8 cellular contexts compared by ENCODE assay signal in genomic region chr9:112334319-112334828, GRCh38. TPM values are rescaled to one million over a fixed set of nuclear protein-coding genes. Genes with fewer than 3 reads are reported as not detected.
DNase-seq lines count a peak whose midpoint lies in the region; TF ChIP-seq lines count a peak whose summit lies in the region.

No MANE protein-coding gene starts in this region.

- peak overlapping the region; percentile 92 for H2AFZ ChIP-seq in Loucy (ENCODE audit: low read length)

- H3K9me2 ChIP-seq in Loucy (replicated peaks; ENCODE audit: low read depth, low read length) = no peaks in the 10 kb centered on the region

- DNase-seq in EH (ENCODE audit: low read depth) (peak; percentile 43), activated T-cell treated with anti-CD3 and anti-CD28 coated beads for 1 hour (ENCODE audit: low read depth) (peak; percentile 12), fibroblast of pulmonary artery (ENCODE audit: low read depth) (peak; percentile 39), renal cortical epithelial cell (ENCODE audit: low read depth) (peak; percentile 50), NCI-H128 (lab: John Stamatoyannopoulos, UW; ENCODE audit: unreplicated experiment) (no peak), Ammon's horn (ENCODE audit: low spot score) (no peak), NCI-H2029 treated with DMSO at 0.1 percent for 48 hours (lab: John Stamatoyannopoulos, UW) (no peak)

- no peaks in the 10 kb centered on the region for H3K9me3 ChIP-seq in Loucy (ENCODE audit: insufficient read depth, low read depth, low read length)

- H4K20me1 ChIP-seq in Loucy (ENCODE audit: insufficient read depth, low read length, poor library complexity, severe bottlenecking) = peaks cover 31% of the 10 kb centered on the region

- H3K4me3 ChIP-seq in Loucy (ENCODE audit: low read length, poor library complexity, severe bottlenecking) = peak overlapping the region; percentile 82
- peak overlapping the region; percentile 73 for H3K4me3 ChIP-seq in fibroblast of pulmonary artery (replicated peaks; ENCODE audit: low read depth, low read length)

- H3K4me2 ChIP-seq in Loucy (ENCODE audit: low read depth, low read length, poor library complexity, severe bottlenecking) = peak overlapping the region; percentile 85

- no peaks in the 10 kb centered on the region for H3F3A ChIP-seq in Loucy (ENCODE audit: low read depth)

- H3K4me1 ChIP-seq in Loucy (ENCODE audit: insufficient read depth, low read length, poor library complexity, severe bottlenecking) = peaks cover 35% of the 10 kb centered on the region

- TF ChIP-seq CTCF in Loucy (conservative IDR thresholded peaks at IDR 0.05; ENCODE audit: low read length) (no peak), fibroblast of pulmonary artery (IDR thresholded peaks at IDR 0.05; ENCODE audit: low read length, missing control alignments) (no peak)

- no peaks in the 10 kb centered on the region for H3K36me3 ChIP-seq in Loucy (ENCODE audit: insufficient read depth, low read length)

- peaks cover 35% of the 10 kb centered on the region for H3K79me2 ChIP-seq in Loucy (ENCODE audit: insufficient read depth, low read length)

- H3K9ac ChIP-seq in Loucy (ENCODE audit: low read depth, low read length, poor library complexity, severe bottlenecking) = peak overlapping the region; percentile 83

- H3K27me3 ChIP-seq in Loucy (ENCODE audit: insufficient read depth, low read length, poor library complexity, severe bottlenecking) = no peaks in the 10 kb centered on the region

RNA-seq across cellular contexts. Expression of gene PTBP3, which starts 1.0 kb away (rescaled TPM):
- 111 and 133 TPM in 2 replicates for total RNA-seq in renal cortical epithelial cell

RNA-seq across cellular contexts. Expression of gene HSDL2, which starts 45.5 kb away (rescaled TPM):
- total RNA-seq in renal cortical epithelial cell = 33.3 and 64.2 TPM in 2 replicates

Comparison
In these comparisons a context has a peak if more than half of its experiments do, and no peak if none do; other contexts are left out.
1. DNase-seq: peak in EH (single experiment), activated T-cell treated with anti-CD3 and anti-CD28 coated beads for 1 hour (single experiment), fibroblast of pulmonary artery (single experiment) and renal cortical epithelial cell (single experiment); none in NCI-H128 (single experiment), Ammon's horn (single experiment) and NCI-H2029 treated with DMSO at 0.1 percent for 48 hours (single experiment).